Comparison of ENCODE assay signal across 36 cellular contexts in genomic region chr2:216865658-216866057, GRCh38. TPM values are rescaled to one million over a fixed set of nuclear protein-coding genes. Genes with fewer than 3 reads are reported as not detected.
"Had no signal": no experiment of that assay in that cellular context is flagged by ENCODE, and none has a peak within 500 bp of the region (broad histone marks: within the 10 kb centered on the region; RNA-seq: fewer than 3 reads in every experiment).

No MANE protein-coding gene starts in this region.

- H3K9ac ChIP-seq: SK-N-SH had no signal

- H3K9me3 ChIP-seq: adrenal gland, body of pancreas, breast epithelium, Peyer's patch, SJSA1, SK-N-SH had no signal

- H3K4me2 ChIP-seq: SK-N-SH had no signal

- H3K4me1 ChIP-seq: adrenal gland, body of pancreas, breast epithelium, Peyer's patch, SJSA1 had no signal

- H3K27ac Mint-ChIP-seq: activated CD4-positive, alpha-beta memory T cell treated with anti-CD3 and anti-CD28 coated beads for 36 hours; activated naive CD8-positive, alpha-beta T cell treated with anti-CD3 and anti-CD28 coated beads for 36 hours; activated T-cell treated with anti-CD3 and anti-CD28 coated beads, Interleukin-2, amount 50 U/mL, for 72 hours; activated T-helper 17 cell treated with anti-CD3 and anti-CD28 coated beads, Interleukin-2, amount 50 U/mL, for 72 hours had no signal

- H3K4me3 ChIP-seq: adrenal gland, body of pancreas, breast epithelium, Peyer's patch, SJSA1 had no signal

- H3K36me3 ChIP-seq: adrenal gland, breast epithelium, Peyer's patch, SJSA1 had no signal

- H3K36me3 Mint-ChIP-seq: activated CD4-positive, alpha-beta memory T cell treated with anti-CD3 and anti-CD28 coated beads for 36 hours; activated naive CD8-positive, alpha-beta T cell treated with anti-CD3 and anti-CD28 coated beads for 36 hours had no signal

- H3K27ac ChIP-seq: adrenal gland, body of pancreas, breast epithelium, Peyer's patch, SJSA1 had no signal

- ATAC-seq: activated T-cell treated with anti-CD3 and anti-CD28 coated beads, Interleukin-2, amount 50 U/mL, for 72 hours; activated T-helper 17 cell treated with anti-CD3 and anti-CD28 coated beads, Interleukin-2, amount 50 U/mL, for 72 hours; body of pancreas; PC-3 had no signal

- H3K9me2 ChIP-seq: SK-N-SH had no signal

- H3K9me3 Mint-ChIP-seq: activated CD4-positive, alpha-beta memory T cell treated with anti-CD3 and anti-CD28 coated beads for 36 hours; activated naive CD8-positive, alpha-beta T cell treated with anti-CD3 and anti-CD28 coated beads for 36 hours; activated T-helper 17 cell treated with anti-CD3 and anti-CD28 coated beads, Interleukin-2, amount 50 U/mL, for 72 hours; T-helper 2 cell treated with Interferon-gamma antibody and Interleukin-4, amounts not matched to agents 5 μg/mL and 100 μg/mL, for 36 hours had no signal

- H3K4me3 Mint-ChIP-seq: activated CD4-positive, alpha-beta memory T cell treated with anti-CD3 and anti-CD28 coated beads for 36 hours; activated naive CD8-positive, alpha-beta T cell treated with anti-CD3 and anti-CD28 coated beads for 36 hours; activated T-cell treated with anti-CD3 and anti-CD28 coated beads, Interleukin-2, amount 50 U/mL, for 72 hours; activated T-helper 17 cell treated with anti-CD3 and anti-CD28 coated beads, Interleukin-2, amount 50 U/mL, for 72 hours; T-helper 1 cell treated with Interleukin-12 subunit alpha and Interleukin-12 subunit beta and Interleukin-4 antibody, amounts not matched to agents 30 μg/mL and 1 μg/mL, for 36 hours; T-helper 2 cell treated with Interferon-gamma antibody and Interleukin-4, amounts not matched to agents 5 μg/mL and 100 μg/mL, for 36 hours had no signal

- DNase-seq: activated CD4-positive, alpha-beta memory T cell treated with anti-CD3 and anti-CD28 coated beads for 36 hours; activated CD4-positive, alpha-beta T cell treated with anti-CD3 and anti-CD28 coated beads, Interleukin-2, amount 50 U/mL, for 1 hour; activated effector memory CD4-positive, alpha-beta T cell treated with anti-CD3 and anti-CD28 coated beads, Interleukin-2, amount 50 U/mL, for 16 hours; activated naive CD4-positive, alpha-beta T cell; activated naive CD4-positive, alpha-beta T cell treated with anti-CD3 and anti-CD28 coated beads, Interleukin-2, amount 50 U/mL, for 16 hours; activated naive CD8-positive, alpha-beta T cell treated with anti-CD3 and anti-CD28 coated beads for 36 hours; activated T-cell treated with anti-CD3 and anti-CD28 coated beads, Interleukin-2, amount 50 U/mL, for 1 hour; activated T-cell treated with anti-CD3 and anti-CD28 coated beads, Interleukin-2, amount 50 U/mL, for 72 hours; adrenal gland; body of pancreas; Karpas-422; KBM-7; NCI-H1048; NCI-H1105 treated with DMSO at 0.1 percent for 48 hours; NCI-H1436; NCI-H1694; NCI-H1930; NCI-H345; NCI-H526; NCI-H748 treated with DMSO at 0.1 percent for 48 hours; NK-92 treated with Interleukin-12 subunit alpha and Interleukin-12 subunit beta, amount 100 ng/mL, for 24 hours; PC-3; Peyer's patch; RPMI8226; SHP77 treated with DMSO at 0.1 percent for 48 hours; SK-N-SH had no signal

- H3K27me3 Mint-ChIP-seq: activated naive CD8-positive, alpha-beta T cell treated with anti-CD3 and anti-CD28 coated beads for 36 hours had no signal

- H3K27me3 ChIP-seq: body of pancreas, breast epithelium, Peyer's patch had no signal

- H3K4me1 Mint-ChIP-seq: activated T-helper 17 cell treated with anti-CD3 and anti-CD28 coated beads, Interleukin-2, amount 50 U/mL, for 72 hours had no signal

RNA-seq across cellular contexts. Expression of gene TNP1, which starts 5.8 kb away (rescaled TPM):
- total RNA-seq: activated CD4-positive, alpha-beta memory T cell treated with anti-CD3 and anti-CD28 coated beads for 36 hours; activated CD8-positive, alpha-beta memory T cell treated with anti-CD3 and anti-CD28 coated beads for 36 hours; activated naive CD8-positive, alpha-beta T cell treated with anti-CD3 and anti-CD28 coated beads for 36 hours; activated T-cell treated with anti-CD3 and anti-CD28 coated beads, Interleukin-2, amount 50 U/mL, for 72 hours; activated T-helper 17 cell treated with anti-CD3 and anti-CD28 coated beads, Interleukin-2, amount 50 U/mL, for 72 hours; adrenal gland; astrocyte; body of pancreas; breast epithelium; cardiac septum; MCF 10A; NCI-H460; PC-3; Peyer's patch; SJSA1 had no signal
- polyA plus RNA-seq: adrenal gland, SK-N-SH had no signal
